ENCODE assay signal across 9 cellular contexts in the genomic region with DNA sequence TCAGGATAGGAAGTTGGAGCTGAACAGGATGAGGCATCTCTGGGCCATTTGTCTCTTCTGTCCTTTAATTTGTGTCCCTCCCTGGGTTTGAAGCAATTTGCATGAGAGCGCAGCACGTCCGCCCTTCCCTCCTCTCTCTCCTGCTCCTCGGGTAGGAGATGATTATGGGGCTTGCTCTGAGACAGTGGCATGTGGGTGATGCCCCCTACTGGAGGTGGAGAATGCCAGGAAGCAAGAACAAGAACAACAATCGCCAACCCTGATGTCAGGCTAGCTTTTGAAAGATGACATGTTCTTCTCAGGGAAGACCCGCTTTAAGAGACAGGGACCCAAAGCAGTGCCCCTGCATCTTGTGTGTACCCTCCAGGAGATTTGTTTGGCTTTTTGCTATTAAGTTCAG.
A peak's percentile ranks its signal among the peaks of the same experiment; 100 is the strongest.
DNase-seq lines count a peak whose midpoint lies in the region; ATAC-seq, FAIRE-seq and TF ChIP-seq lines count a peak whose summit lies in the region.
"Had no signal": no experiment of that assay in that cellular context is flagged by ENCODE, and none has a peak within 500 bp of the region (broad histone marks: within the 10 kb centered on the region; RNA-seq: fewer than 3 reads in every experiment).

No MANE protein-coding gene starts in this region.

- H3K36me3 Mint-ChIP-seq in activated naive CD4-positive, alpha-beta T cell treated with anti-CD3 and anti-CD28 coated beads for 36 hours (ENCODE audit: low read depth): no peaks in the 10 kb centered on the region

- peak; percentile 67 for TF ChIP-seq CTCF in bronchial epithelial cell (IDR thresholded peaks at IDR 0.05; ENCODE audit: insufficient read depth, low read length, severe bottlenecking)
- peak; percentile 35 for TF ChIP-seq CTCF in psoas muscle (IDR thresholded peaks at IDR 0.05)

- H3K27me3 ChIP-seq in bronchial epithelial cell (ENCODE audit: control insufficient read depth, insufficient read depth, low read length) (peaks cover 6% of the 10 kb centered on the region), psoas muscle (ENCODE audit: insufficient read depth in 3 of 3, low read length in 2 of 3) (no peaks in the 10 kb centered on the region)

- WGBS in psoas muscle, 3 donors: 56 to 66% (median 65%) methylated on average over 6 of the region's 6 CpGs

- DNase-seq in activated naive CD4-positive, alpha-beta T cell treated with anti-CD3 and anti-CD28 coated beads for 36 hours: peak; percentile 48
- no peak for DNase-seq in activated naive CD4-positive, alpha-beta T cell (lab: John Stamatoyannopoulos, UW)
- peak; percentile 53 for DNase-seq in NCI-H1436 (lab: John Stamatoyannopoulos, UW)
- DNase-seq in bronchial epithelial cell (ENCODE audit: low read depth): no peak
- DNase-seq in psoas muscle: no peak

- no peak overlapping the region for H3K27ac Mint-ChIP-seq in activated naive CD4-positive, alpha-beta T cell treated with anti-CD3 and anti-CD28 coated beads for 36 hours

- H3K36me3 ChIP-seq in bronchial epithelial cell (ENCODE audit: control insufficient read depth, insufficient read depth, low read length): no peaks in the 10 kb centered on the region
- no peaks in the 10 kb centered on the region for H3K36me3 ChIP-seq in psoas muscle (ENCODE audit: insufficient read depth in 1 of 2, low read depth in 1 of 2)

- ATAC-seq in psoas muscle (peak; percentile 39 to 84 (median 68)), HG03097 (IDR thresholded peaks at IDR 0.05; ENCODE audit: low FRiP score, unreplicated experiment) (no peak), GM21515 (IDR thresholded peaks at IDR 0.05; ENCODE audit: unreplicated experiment) (no peak), HG03139 (IDR thresholded peaks at IDR 0.05; ENCODE audit: unreplicated experiment) (no peak)

- peaks cover 9% of the 10 kb centered on the region for H3K27me3 Mint-ChIP-seq in activated naive CD4-positive, alpha-beta T cell treated with anti-CD3 and anti-CD28 coated beads for 36 hours (ENCODE audit: low read depth)

- no peaks in the 10 kb centered on the region for H3K4me1 ChIP-seq in psoas muscle

- intact Hi-C loops in activated naive CD4-positive, alpha-beta T cell treated with anti-CD3 and anti-CD28 coated beads for 36 hours (cut with micrococcal nuclease): loop anchor here (1.0 kb wide), 1 partner anchor 162 kb away; no protein-coding TSS in a partner anchor
- intact Hi-C loops in psoas muscle (cut with DNase I): no loop called here

- H3K4me3 Mint-ChIP-seq in activated naive CD4-positive, alpha-beta T cell treated with anti-CD3 and anti-CD28 coated beads for 36 hours: no peak overlapping the region

- H3K4me3 ChIP-seq in bronchial epithelial cell (ENCODE audit: low read depth, low read length) (no peak overlapping the region), psoas muscle (no peak overlapping the region)

- no peaks in the 10 kb centered on the region for H3K9me3 Mint-ChIP-seq in activated naive CD4-positive, alpha-beta T cell treated with anti-CD3 and anti-CD28 coated beads for 36 hours

- peaks cover 3% of the 10 kb centered on the region for H3K9me3 ChIP-seq in psoas muscle

- H3K27ac ChIP-seq in psoas muscle: no peak overlapping the region

- no peaks in the 10 kb centered on the region for H3K4me1 Mint-ChIP-seq in activated naive CD4-positive, alpha-beta T cell treated with anti-CD3 and anti-CD28 coated beads for 36 hours (ENCODE audit: low read depth)

- no peak for FAIRE-seq in bronchial epithelial cell (lab: Jason Lieb, UNC)
- FAIRE-seq: G401.6 had no signal

- CTCF ChIA-PET in activated naive CD4-positive, alpha-beta T cell treated with anti-CD3 and anti-CD28 coated beads for 36 hours (lab: Charles Lee): no interaction called here

Comparison
In these comparisons a context has a peak if more than half of its experiments do, and no peak if none do; other contexts are left out.
1. DNase-seq: peak in activated naive CD4-positive, alpha-beta T cell treated with anti-CD3 and anti-CD28 coated beads for 36 hours (single experiment) and NCI-H1436 (single experiment); none in activated naive CD4-positive, alpha-beta T cell (0 of 4), bronchial epithelial cell (single experiment) and psoas muscle (0 of 2).
2. ATAC-seq: peak in psoas muscle (4 of 4); none in HG03097 (single experiment), GM21515 (single experiment) and HG03139 (single experiment).